ENCODE assay signal across 8 cellular contexts in the genomic region with DNA sequence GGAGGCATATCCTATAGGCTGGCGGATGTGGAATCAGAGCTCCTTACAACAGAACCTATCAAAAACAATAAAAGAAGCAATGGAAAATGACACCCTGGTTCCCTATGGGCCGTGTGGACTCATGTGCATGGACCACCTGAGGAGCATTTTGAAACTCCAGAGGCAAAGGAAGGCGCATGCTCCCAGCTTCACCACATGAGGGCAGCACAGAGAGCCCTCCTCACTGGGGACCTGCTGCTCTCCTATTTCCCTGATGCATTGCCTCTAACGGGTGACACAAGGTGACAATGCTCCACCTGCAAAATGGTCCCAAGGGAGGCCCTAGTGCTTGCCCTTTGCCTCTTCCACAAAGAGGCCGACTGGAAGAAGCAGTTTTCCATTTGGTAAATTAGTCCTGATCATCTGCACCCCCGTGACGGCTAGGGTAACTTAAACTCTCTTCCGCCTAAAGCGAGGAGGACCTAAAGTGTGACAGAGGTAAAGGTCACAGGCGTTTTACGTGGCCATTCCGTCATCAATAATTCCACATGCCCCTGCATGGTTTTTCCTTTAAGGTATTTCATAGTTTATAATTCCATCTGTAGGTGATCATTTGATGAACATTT.
A peak's percentile ranks its signal among the peaks of the same experiment; 100 is the strongest.
DNase-seq lines count a peak whose midpoint lies in the region; ATAC-seq and TF ChIP-seq lines count a peak whose summit lies in the region.

No MANE protein-coding gene starts in this region.

- POLR2A ChIA-PET in HEK293 (lab: Yijun Ruan, JAX): no interaction called here

- ATAC-seq in heart left ventricle: peak in 1 of 4 donors; percentile 16
- ATAC-seq in Right ventricle myocardium superior (ENCODE audit: poor library complexity): no peak
- peak in 3 of 4 donors; percentile 46 to 74 (median 50) for ATAC-seq in psoas muscle

- CTCF ChIA-PET in HEK293 (lab: Yijun Ruan, JAX): interaction anchor here (0.6 to 6.3 kb wide), 24 partner anchors 8 to 1202 kb away, joined by 3 to 60 read pairs (median 4); no protein-coding TSS in a partner anchor

- TF ChIP-seq CTCF in heart left ventricle (IDR thresholded peaks at IDR 0.05) (peak; percentile 45 to 76 (median 59)), HEK293 (tag by site-specific recombination; IDR thresholded peaks at IDR 0.05) (peak; percentile 57), psoas muscle (IDR thresholded peaks at IDR 0.05) (peak; percentile 60)

- H3K36me3 ChIP-seq in heart left ventricle: no peaks in the 10 kb centered on the region
- no peaks in the 10 kb centered on the region for H3K36me3 ChIP-seq in HEK293 (ENCODE audit: control insufficient read depth in 2 of 2, insufficient read depth in 1 of 2, low read length in 2 of 2)
- no peaks in the 10 kb centered on the region for H3K36me3 ChIP-seq in psoas muscle (ENCODE audit: insufficient read depth in 1 of 2, low read depth in 1 of 2)

- H3K9me3 ChIP-seq in heart left ventricle: no peaks in the 10 kb centered on the region
- no peaks in the 10 kb centered on the region for H3K9me3 ChIP-seq in HEK293 (ENCODE audit: control insufficient read depth, insufficient read depth, low read depth, low read length)
- no peaks in the 10 kb centered on the region for H3K9me3 ChIP-seq in psoas muscle

- WGBS in heart left ventricle, 4 donors: 58 to 69% (median 60%) methylated on average over 12 of the region's 12 CpGs
- 55 to 61% (median 58%) methylated on average over 12 of the region's 12 CpGs for WGBS in psoas muscle, 3 donors

- H3K27me3 ChIP-seq in heart left ventricle: no peaks in the 10 kb centered on the region
- no peaks in the 10 kb centered on the region for H3K27me3 ChIP-seq in psoas muscle (ENCODE audit: insufficient read depth in 3 of 3, low read length in 2 of 3)

- DNase-seq in heart left ventricle: peak in 1 of 5 donors; percentile 36
- no peak for DNase-seq in Right ventricle myocardium superior
- peak; percentile 65 for DNase-seq in NAMALWA (ENCODE audit: low spot score)
- DNase-seq in activated CD4-positive, alpha-beta T cell treated with anti-CD3 and anti-CD28 coated beads, Interleukin-2, amount 50 U/mL, for 1 hour: peak; percentile 28
- peak; percentile 5 for DNase-seq in fibroblast of gingiva (ENCODE audit: low read depth)
- no peak for DNase-seq in psoas muscle
- no peak for DNase-seq in NCI-H2029 (lab: John Stamatoyannopoulos, UW)

- H3K4me1 ChIP-seq in heart left ventricle (no peaks in the 10 kb centered on the region), HEK293 (ENCODE audit: control insufficient read depth, insufficient read depth, low read length) (no peaks in the 10 kb centered on the region), psoas muscle (no peaks in the 10 kb centered on the region)

- intact Hi-C loops in heart left ventricle (cut with DNase I): loop anchor here in 3 of 10 donors (5.0 to 10.0 kb wide), 2 partner anchors 196 to 199 kb away; no protein-coding TSS in a partner anchor
- intact Hi-C loops in Right ventricle myocardium superior (cut with DNase I): no loop called here
- intact Hi-C loops in psoas muscle (cut with DNase I): loop anchor here in 1 of 2 donors (5.0 kb wide), 1 partner anchor 196 kb away; no protein-coding TSS in a partner anchor

- H3K27ac ChIP-seq in heart left ventricle (no peak overlapping the region), HEK293 (ENCODE audit: extremely low read depth, low read depth, low read length) (no peak overlapping the region), psoas muscle (no peak overlapping the region)

- TF ChIP-seq POLR2A in heart left ventricle (IDR thresholded peaks at IDR 0.05): no peak

- H3K4me3 ChIP-seq in heart left ventricle (no peak overlapping the region), HEK293 (ENCODE audit: low read depth, low read length) (no peak overlapping the region), psoas muscle (no peak overlapping the region)

TF ChIP-seq in HEK293, 187 proteins besides CTCF, POLR2A, EP300 and RAD21:
- TF ChIP-seq ZSCAN16 (tag by site-specific recombination; IDR thresholded peaks at IDR 0.05) (no peak), ZNF391 (tag by site-specific recombination; IDR thresholded peaks at IDR 0.05; ENCODE audit: borderline replicate concordance, low read depth) (no peak), ZSCAN30 (tag by site-specific recombination; IDR thresholded peaks at IDR 0.05) (no peak), ZNF10 (tag by site-specific recombination; IDR thresholded peaks at IDR 0.05) (no peak), ZNF266 (tag by site-specific recombination; IDR thresholded peaks at IDR 0.05; ENCODE audit: low read depth) (no peak), ZNF221 (tag by site-specific recombination; IDR thresholded peaks at IDR 0.05; ENCODE audit: borderline replicate concordance) (no peak), SCRT1 (tag by site-specific recombination; IDR thresholded peaks at IDR 0.05; ENCODE audit: borderline replicate concordance) (peak; percentile 81), ZNF585B (tag by site-specific recombination; IDR thresholded peaks at IDR 0.05) (no peak), SCRT2 (tag by site-specific recombination; IDR thresholded peaks at IDR 0.05) (peak; percentile 86), ZNF785 (tag by site-specific recombination; IDR thresholded peaks at IDR 0.05) (no peak), ZNF654 (tag by site-specific recombination; IDR thresholded peaks at IDR 0.05; ENCODE audit: low read depth) (peak; percentile 44)
- TF ChIP-seq, protein P1, sequence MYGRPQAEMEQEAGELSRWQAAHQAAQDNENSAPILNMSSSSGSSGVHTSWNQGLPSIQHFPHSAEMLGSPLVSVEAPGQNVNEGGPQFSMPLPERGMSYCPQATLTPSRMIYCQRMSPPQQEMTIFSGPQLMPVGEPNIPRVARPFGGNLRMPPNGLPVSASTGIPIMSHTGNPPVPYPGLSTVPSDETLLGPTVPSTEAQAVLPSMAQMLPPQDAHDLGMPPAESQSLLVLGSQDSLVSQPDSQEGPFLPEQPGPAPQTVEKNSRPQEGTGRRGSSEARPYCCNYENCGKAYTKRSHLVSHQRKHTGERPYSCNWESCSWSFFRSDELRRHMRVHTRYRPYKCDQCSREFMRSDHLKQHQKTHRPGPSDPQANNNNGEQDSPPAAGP (tag by site-specific recombination; IDR thresholded peaks at IDR 0.05): no peak
- TF ChIP-seq, protein P2, sequence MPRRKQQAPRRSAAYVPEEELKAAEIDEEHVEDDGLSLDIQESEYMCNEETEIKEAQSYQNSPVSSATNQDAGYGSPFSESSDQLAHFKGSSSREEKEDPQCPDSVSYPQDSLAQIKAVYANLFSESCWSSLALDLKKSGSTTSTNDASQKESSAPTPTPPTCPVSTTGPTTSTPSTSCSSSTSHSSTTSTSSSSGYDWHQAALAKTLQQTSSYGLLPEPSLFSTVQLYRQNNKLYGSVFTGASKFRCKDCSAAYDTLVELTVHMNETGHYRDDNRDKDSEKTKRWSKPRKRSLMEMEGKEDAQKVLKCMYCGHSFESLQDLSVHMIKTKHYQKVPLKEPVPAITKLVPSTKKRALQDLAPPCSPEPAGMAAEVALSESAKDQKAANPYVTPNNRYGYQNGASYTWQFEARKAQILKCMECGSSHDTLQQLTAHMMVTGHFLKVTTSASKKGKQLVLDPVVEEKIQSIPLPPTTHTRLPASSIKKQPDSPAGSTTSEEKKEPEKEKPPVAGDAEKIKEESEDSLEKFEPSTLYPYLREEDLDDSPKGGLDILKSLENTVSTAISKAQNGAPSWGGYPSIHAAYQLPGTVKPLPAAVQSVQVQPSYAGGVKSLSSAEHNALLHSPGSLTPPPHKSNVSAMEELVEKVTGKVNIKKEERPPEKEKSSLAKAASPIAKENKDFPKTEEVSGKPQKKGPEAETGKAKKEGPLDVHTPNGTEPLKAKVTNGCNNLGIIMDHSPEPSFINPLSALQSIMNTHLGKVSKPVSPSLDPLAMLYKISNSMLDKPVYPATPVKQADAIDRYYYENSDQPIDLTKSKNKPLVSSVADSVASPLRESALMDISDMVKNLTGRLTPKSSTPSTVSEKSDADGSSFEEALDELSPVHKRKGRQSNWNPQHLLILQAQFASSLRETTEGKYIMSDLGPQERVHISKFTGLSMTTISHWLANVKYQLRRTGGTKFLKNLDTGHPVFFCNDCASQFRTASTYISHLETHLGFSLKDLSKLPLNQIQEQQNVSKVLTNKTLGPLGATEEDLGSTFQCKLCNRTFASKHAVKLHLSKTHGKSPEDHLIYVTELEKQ (tag by site-specific recombination; IDR thresholded peaks at IDR 0.05; ENCODE audit: borderline replicate concordance): no peak
- TF ChIP-seq, protein P3, sequence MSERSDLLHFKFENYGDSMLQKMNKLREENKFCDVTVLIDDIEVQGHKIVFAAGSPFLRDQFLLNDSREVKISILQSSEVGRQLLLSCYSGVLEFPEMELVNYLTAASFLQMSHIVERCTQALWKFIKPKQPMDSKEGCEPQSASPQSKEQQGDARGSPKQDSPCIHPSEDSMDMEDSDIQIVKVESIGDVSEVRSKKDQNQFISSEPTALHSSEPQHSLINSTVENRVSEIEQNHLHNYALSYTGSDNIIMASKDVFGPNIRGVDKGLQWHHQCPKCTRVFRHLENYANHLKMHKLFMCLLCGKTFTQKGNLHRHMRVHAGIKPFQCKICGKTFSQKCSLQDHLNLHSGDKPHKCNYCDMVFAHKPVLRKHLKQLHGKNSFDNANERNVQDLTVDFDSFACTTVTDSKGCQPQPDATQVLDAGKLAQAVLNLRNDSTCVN (tag by site-specific recombination; optimal IDR thresholded peaks at IDR 0.05): no peak

Comparison
In these comparisons a context has a peak if more than half of its experiments do, and no peak if none do; other contexts are left out.
1. DNase-seq: peak in NAMALWA (single experiment), activated CD4-positive, alpha-beta T cell treated with anti-CD3 and anti-CD28 coated beads, Interleukin-2, amount 50 U/mL, for 1 hour (single experiment) and fibroblast of gingiva (single experiment); none in Right ventricle myocardium superior (single experiment), psoas muscle (0 of 2) and NCI-H2029 (single experiment).
2. Peak in every context shown above with its lines, with median percentiles within 50 percentile points of each other: CTCF ChIP-seq.